ENCODE assay signal across 15 cellular contexts in genomic region chr4:85933306-85933640, GRCh38.
"Had no signal": no experiment of that assay in that cellular context is flagged by ENCODE, and none has a peak within 500 bp of the region (broad histone marks: within the 10 kb centered on the region; RNA-seq: fewer than 3 reads in every experiment).

No MANE protein-coding gene starts in this region.

- H3K27ac ChIP-seq: foreskin keratinocyte, sigmoid colon, vagina had no signal

- H3K27me3 Mint-ChIP-seq: central memory CD8-positive, alpha-beta T cell had no signal

- H3K4me3 Mint-ChIP-seq: activated CD4-positive, alpha-beta T cell treated with anti-CD3 and anti-CD28 coated beads, Interleukin-2, amount 10 ng/mL, durations not matched to agents 7 days and 5 days; activated naive CD8-positive, alpha-beta T cell treated with anti-CD3 and anti-CD28 coated beads for 36 hours; activated T-helper 1 cell treated with anti-CD3 and anti-CD28 coated beads, Interleukin-12 subunit alpha, Interleukin-12 subunit beta, Interleukin-2, Interleukin-4 antibody, amounts not matched to agents 30 ng/mL and 10 ng/mL and 1 ng/mL, durations not matched to agents 14 hours and 24 hours and 36 hours; central memory CD8-positive, alpha-beta T cell; neural crest cell had no signal

- H3K4me1 ChIP-seq: foreskin keratinocyte had no signal

- H3K4me3 ChIP-seq: body of pancreas had no signal

- H3K9me3 ChIP-seq: body of pancreas, sigmoid colon, thoracic aorta, vagina had no signal

- DNase-seq: activated CD4-positive, alpha-beta T cell treated with anti-CD3 and anti-CD28 coated beads, Interleukin-2, amount 10 ng/mL, durations not matched to agents 7 days and 5 days; activated CD8-positive, alpha-beta memory T cell treated with anti-CD3 and anti-CD28 coated beads for 24 hours; activated naive CD8-positive, alpha-beta T cell treated with anti-CD3 and anti-CD28 coated beads for 36 hours; body of pancreas; cortex of kidney; effector CD4-positive, alpha-beta T cell; foreskin keratinocyte; mesenchymal stem cell; sigmoid colon; stimulated activated CD4-positive, alpha-beta T cell treated with anti-CD3 and anti-CD28 coated beads, Interleukin-1b, Interleukin-23, amount 100 ng/mL, for 48 hours had no signal

- H3K4me1 Mint-ChIP-seq: central memory CD8-positive, alpha-beta T cell had no signal

- H3K36me3 Mint-ChIP-seq: activated naive CD8-positive, alpha-beta T cell treated with anti-CD3 and anti-CD28 coated beads for 36 hours had no signal

- H3K27ac Mint-ChIP-seq: activated CD4-positive, alpha-beta T cell treated with anti-CD3 and anti-CD28 coated beads, Interleukin-2, amount 10 ng/mL, durations not matched to agents 7 days and 5 days; activated naive CD8-positive, alpha-beta T cell treated with anti-CD3 and anti-CD28 coated beads for 36 hours; activated T-helper 1 cell treated with anti-CD3 and anti-CD28 coated beads, Interleukin-12 subunit alpha, Interleukin-12 subunit beta, Interleukin-2, Interleukin-4 antibody, amounts not matched to agents 30 ng/mL and 10 ng/mL and 1 ng/mL, durations not matched to agents 14 hours and 24 hours and 36 hours had no signal

- H3K36me3 ChIP-seq: sigmoid colon, thoracic aorta, vagina had no signal

- H3K27me3 ChIP-seq: body of pancreas, foreskin keratinocyte, sigmoid colon, vagina had no signal

- H3K9me3 Mint-ChIP-seq: activated CD4-positive, alpha-beta T cell treated with anti-CD3 and anti-CD28 coated beads, Interleukin-2, amount 10 ng/mL, durations not matched to agents 7 days and 5 days; activated naive CD8-positive, alpha-beta T cell treated with anti-CD3 and anti-CD28 coated beads for 36 hours; activated T-helper 1 cell treated with anti-CD3 and anti-CD28 coated beads, Interleukin-12 subunit alpha, Interleukin-12 subunit beta, Interleukin-2, Interleukin-4 antibody, amounts not matched to agents 30 ng/mL and 10 ng/mL and 1 ng/mL, durations not matched to agents 14 hours and 24 hours and 36 hours; neural crest cell had no signal

- ATAC-seq: body of pancreas, foreskin keratinocyte had no signal
